Comparison of ENCODE assay signal across 25 cellular contexts in genomic region chr5:114935490-114935889, GRCh38.
"Had no signal": no experiment of that assay in that cellular context is flagged by ENCODE, and none has a peak within 500 bp of the region (broad histone marks: within the 10 kb centered on the region; RNA-seq: fewer than 3 reads in every experiment).

No MANE protein-coding gene starts in this region.

- H3K27ac ChIP-seq: colonic mucosa, epithelial cell of prostate, esophagus squamous epithelium, gastroesophageal sphincter, heart left ventricle, hepatocyte, left lung, lower lobe of right lung had no signal

- H3K4me2 ChIP-seq: hepatocyte had no signal

- H3K4me3 ChIP-seq: colonic mucosa, esophagus squamous epithelium, gastroesophageal sphincter, heart left ventricle, hepatocyte, left lung, lower lobe of right lung, mucosa of descending colon had no signal

- H2AFZ ChIP-seq: hepatocyte had no signal

- H3K27me3 ChIP-seq: colonic mucosa, esophagus squamous epithelium, gastroesophageal sphincter, heart left ventricle, hepatocyte, left lung had no signal

- FAIRE-seq: endometrium had no signal

- H3K79me2 ChIP-seq: hepatocyte had no signal

- H3K4me1 ChIP-seq: colonic mucosa, esophagus squamous epithelium, gastroesophageal sphincter, heart left ventricle, left lung, lower lobe of right lung had no signal

- DNase-seq: colonic mucosa; cortex of kidney; effector CD8-positive, alpha-beta T cell; effector memory CD8-positive, alpha-beta T cell; endodermal cell; erythroblast; esophagus squamous epithelium; foreskin fibroblast; foreskin melanocyte; heart left ventricle; hypothalamus; immature natural killer cell; islet precursor cell; left cardiac atrium; left lung; left ventricle myocardium superior; lower lobe of right lung; mesenchymal stem cell; mucosa of descending colon; naive B cell had no signal

- H3K36me3 ChIP-seq: colonic mucosa, esophagus squamous epithelium, gastroesophageal sphincter, heart left ventricle, left lung, lower lobe of right lung had no signal

- ATAC-seq: effector memory CD8-positive, alpha-beta T cell; esophagus mucosa; gastroesophageal sphincter; heart left ventricle; left cardiac atrium; left lung; left ventricle myocardium superior; lower lobe of right lung; mucosa of descending colon had no signal

- H3K9me3 ChIP-seq: colonic mucosa, lower lobe of right lung had no signal
